ENCODE assay signal across 17 cellular contexts in genomic region chr5:61575581-61575980, GRCh38.
A peak's percentile ranks its signal among the peaks of the same experiment; 100 is the strongest.
DNase-seq lines count a peak whose midpoint lies in the region.
"Had no signal": no experiment of that assay in that cellular context is flagged by ENCODE, and none has a peak within 500 bp of the region (broad histone marks: within the 10 kb centered on the region; RNA-seq: fewer than 3 reads in every experiment).

No MANE protein-coding gene starts in this region.

- H3K79me1 ChIP-seq in mesenchymal stem cell (replicated peaks; ENCODE audit: low read length, poor library complexity, severe bottlenecking) (no peaks in the 10 kb centered on the region), trophoblast cell (ENCODE audit: low read length) (peaks cover 3% of the 10 kb centered on the region)

- H3K79me2 ChIP-seq in ACC112 (ENCODE audit: control insufficient read depth, insufficient read depth, low read length, unreplicated experiment) = no peaks in the 10 kb centered on the region
- no peaks in the 10 kb centered on the region for H3K79me2 ChIP-seq in trophoblast cell (ENCODE audit: control insufficient read depth, insufficient read depth, low read length, poor library complexity)

- H3K4me3 ChIP-seq in ACC112 (ENCODE audit: low read depth, low read length) (no peak overlapping the region), SJCRH30 (no peak overlapping the region), mesenchymal stem cell (ENCODE audit: insufficient read depth in 1 of 2, low read depth in 1 of 2, low read length in 2 of 2) (no peak overlapping the region), trophoblast cell (ENCODE audit: low read depth, low read length) (no peak overlapping the region)
- H3K4me3 ChIP-seq: BLaER1, GM12878 had no signal

- peak overlapping the region; percentile 73 to 79 for H2BK12ac ChIP-seq in mesenchymal stem cell (ENCODE audit: low read length in 2 of 2)
- no peak overlapping the region for H2BK12ac ChIP-seq in trophoblast cell (ENCODE audit: low read length)

- H3K36me3 ChIP-seq in ACC112 (ENCODE audit: insufficient read depth, low read length) (no peaks in the 10 kb centered on the region), SJCRH30 (no peaks in the 10 kb centered on the region), mesenchymal stem cell (ENCODE audit: control insufficient read depth in 1 of 2, insufficient read depth in 2 of 2, low read depth in 1 of 2, low read length in 2 of 2) (no peaks in the 10 kb centered on the region), trophoblast cell (ENCODE audit: control insufficient read depth in 1 of 2, insufficient read depth in 2 of 2, low read length in 2 of 2) (no peaks in the 10 kb centered on the region)
- H3K36me3 ChIP-seq: BLaER1 had no signal

- DNase-seq in SJCRH30 (no peak), mesenchymal stem cell (no peak), trophoblast cell (no peak), kidney tubule cell (ENCODE audit: low spot score) (no peak), NCI-H69 (lab: John Stamatoyannopoulos, UW) (no peak), NCI-H1092 treated with DMSO at 0.1 percent for 48 hours (lab: John Stamatoyannopoulos, UW) (no peak)
- DNase-seq: CD8-positive, alpha-beta T cell; GOT3; NCI-H1694 treated with DMSO at 0.1 percent for 48 hours; NCI-H2107; NCI-H510A; NCI-H774; RPMI8226; SHP77 treated with DMSO at 0.1 percent for 48 hours had no signal

- H2BK5ac ChIP-seq in mesenchymal stem cell (ENCODE audit: low read depth, low read length, poor library complexity, severe bottlenecking) (no peak overlapping the region), trophoblast cell (ENCODE audit: low read depth, low read length, poor library complexity) (no peak overlapping the region)

- H2BK120ac ChIP-seq in mesenchymal stem cell (ENCODE audit: low read depth, low read length) = peak overlapping the region; percentile 45
- no peak overlapping the region for H2BK120ac ChIP-seq in trophoblast cell (ENCODE audit: insufficient read depth, low read length, poor library complexity)

- 97% methylated on average over 5 of the region's 6 CpGs for WGBS in mesenchymal stem cell
- WGBS in trophoblast cell (ENCODE audit: extremely low coverage, insufficient coverage, insufficient read length) = no CpG with 5 or more reads among the region's 6 CpGs

- H2AK5ac ChIP-seq in mesenchymal stem cell (ENCODE audit: low read length, severe bottlenecking) (no peak overlapping the region), trophoblast cell (ENCODE audit: low read length) (no peak overlapping the region)

- no peak overlapping the region for H4K12ac ChIP-seq in trophoblast cell (ENCODE audit: low read depth, low read length)

- H3K23ac ChIP-seq in mesenchymal stem cell (ENCODE audit: low read length in 2 of 2) = no peak overlapping the region
- H3K23ac ChIP-seq in trophoblast cell (ENCODE audit: low read length) = no peak overlapping the region

- no peak overlapping the region for H3K4ac ChIP-seq in mesenchymal stem cell (ENCODE audit: low read depth in 1 of 2, low read length in 2 of 2)
- no peak overlapping the region for H3K4ac ChIP-seq in trophoblast cell (ENCODE audit: low read depth, low read length)

- H3K4me2 ChIP-seq in mesenchymal stem cell (ENCODE audit: low read length, poor library complexity, severe bottlenecking) (no peak overlapping the region), trophoblast cell (ENCODE audit: low read length) (no peak overlapping the region)
- H3K4me2 ChIP-seq: BLaER1 had no signal

- no peak overlapping the region for H4K8ac ChIP-seq in mesenchymal stem cell (ENCODE audit: low read length)
- H4K8ac ChIP-seq in trophoblast cell (ENCODE audit: low read depth, low read length) = peak overlapping the region; percentile 22

- H3K27me3 ChIP-seq in ACC112 (ENCODE audit: insufficient read depth, low read length) = peaks cover 20% of the 10 kb centered on the region; the same call in 1 of the 2 replicates
- H3K27me3 ChIP-seq in SJCRH30 = no peaks in the 10 kb centered on the region
- H3K27me3 ChIP-seq in mesenchymal stem cell (ENCODE audit: control insufficient read depth in 1 of 2, insufficient read depth in 1 of 2, low read length in 2 of 2) = peaks cover 0 to 9% of the 10 kb centered on the region in 2 experiments
- no peaks in the 10 kb centered on the region for H3K27me3 ChIP-seq in trophoblast cell (ENCODE audit: insufficient read depth, low read length)
- H3K27me3 ChIP-seq: BLaER1 had no signal

- H3K27ac ChIP-seq in ACC112 (ENCODE audit: low read depth, low read length) (no peak overlapping the region), SJCRH30 (peak overlapping the region; percentile 23; the same call in 1 of the 2 replicates), mesenchymal stem cell (ENCODE audit: low read length, poor library complexity, severe bottlenecking) (no peak overlapping the region), trophoblast cell (ENCODE audit: low read depth, low read length) (no peak overlapping the region)
- H3K27ac ChIP-seq: BLaER1 had no signal

- H2BK15ac ChIP-seq in mesenchymal stem cell (ENCODE audit: low read depth, poor library complexity, severe bottlenecking) = peak overlapping the region; percentile 85

- H3K9me3 ChIP-seq in SJCRH30 (replicated peaks) (no peaks in the 10 kb centered on the region), mesenchymal stem cell (ENCODE audit: control insufficient read depth, low read length) (no peaks in the 10 kb centered on the region), trophoblast cell (ENCODE audit: insufficient read depth, low read depth, low read length) (no peaks in the 10 kb centered on the region)
- H3K9me3 ChIP-seq: BLaER1 had no signal

- H4K91ac ChIP-seq in mesenchymal stem cell (ENCODE audit: low read length) (peak overlapping the region; percentile 81), trophoblast cell (ENCODE audit: low read depth, low read length) (no peak overlapping the region)

- H3K9ac ChIP-seq in mesenchymal stem cell (ENCODE audit: low read length) (no peak overlapping the region), trophoblast cell (ENCODE audit: low read length) (no peak overlapping the region)
- H3K9ac ChIP-seq: BLaER1 had no signal

- H3K14ac ChIP-seq in mesenchymal stem cell (ENCODE audit: low read length in 2 of 2) (no peak overlapping the region), trophoblast cell (ENCODE audit: low read length) (no peak overlapping the region)

- H3K18ac ChIP-seq in mesenchymal stem cell (ENCODE audit: low read depth in 1 of 2, low read length in 2 of 2) = no peak overlapping the region
- H3K18ac ChIP-seq in trophoblast cell (ENCODE audit: low read length) = no peak overlapping the region

- H2AFZ ChIP-seq in ACC112 (ENCODE audit: low read length, unreplicated experiment) (peak overlapping the region; percentile 51), mesenchymal stem cell (ENCODE audit: low read depth, low read length) (no peak overlapping the region), trophoblast cell (ENCODE audit: insufficient read depth, low read length, poor library complexity) (no peak overlapping the region)

- H3K4me1 ChIP-seq in ACC112 (ENCODE audit: control insufficient read depth, insufficient read depth, low read length, unreplicated experiment) (peaks cover 7% of the 10 kb centered on the region), SJCRH30 (peaks cover 11% of the 10 kb centered on the region), mesenchymal stem cell (ENCODE audit: control insufficient read depth, insufficient read depth, low read depth, low read length) (peaks cover 5% of the 10 kb centered on the region), trophoblast cell (ENCODE audit: control insufficient read depth in 1 of 2, insufficient read depth in 2 of 2, low read length in 2 of 2) (peaks cover 5 to 6% of the 10 kb centered on the region in 2 experiments)
- H3K4me1 ChIP-seq: BLaER1 had no signal
